ENCODE assay signal across 10 cellular contexts in the genomic region with DNA sequence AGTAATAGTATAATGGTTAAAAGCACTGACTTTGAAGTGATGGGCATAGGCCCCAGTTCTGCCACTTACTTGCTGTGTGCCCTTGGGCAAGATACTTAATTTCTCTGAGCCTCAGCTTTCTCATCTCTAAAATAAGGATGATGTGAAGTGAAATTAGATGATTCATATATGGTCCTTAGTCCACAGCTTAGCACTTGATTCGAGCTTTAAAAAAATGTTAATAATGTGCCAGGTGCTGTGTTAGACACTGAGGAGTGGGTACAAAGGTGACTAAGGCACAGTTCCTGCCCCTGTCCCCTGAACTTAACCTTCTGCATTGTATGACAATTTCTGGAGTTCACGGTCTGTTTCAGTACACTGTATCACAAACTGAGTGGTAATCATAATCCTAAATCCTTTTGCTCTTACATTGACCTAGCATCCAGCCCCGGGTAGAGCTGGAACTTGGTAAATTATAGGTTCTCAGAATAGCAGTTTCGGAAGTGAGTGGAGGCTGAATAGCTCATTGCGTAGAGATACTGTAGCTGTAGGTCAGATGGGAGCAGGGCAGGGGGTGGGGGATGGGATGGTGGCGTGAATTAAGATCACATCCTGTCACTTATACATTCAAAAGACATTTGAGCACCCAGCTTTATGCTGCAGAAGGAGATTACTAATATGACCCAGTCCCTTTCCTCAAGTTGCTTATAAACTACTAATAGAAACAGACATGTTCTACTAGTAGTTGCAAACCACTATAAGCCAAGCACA. TPM values are rescaled to one million over a fixed set of nuclear protein-coding genes. Genes with fewer than 3 reads are reported as not detected.
DNase-seq lines count a peak whose midpoint lies in the region; ATAC-seq, FAIRE-seq and TF ChIP-seq lines count a peak whose summit lies in the region.
"Had no signal": no experiment of that assay in that cellular context is flagged by ENCODE, and none has a peak within 500 bp of the region (broad histone marks: within the 10 kb centered on the region; RNA-seq: fewer than 3 reads in every experiment).

No MANE protein-coding gene starts in this region.

- H3K36me3 Mint-ChIP-seq in Calu3 (ENCODE audit: insufficient read depth, unreplicated experiment) (peaks cover 24% of the 10 kb centered on the region), astrocyte (ENCODE audit: low read depth, unreplicated experiment) (peaks cover 21% of the 10 kb centered on the region), nephron (ENCODE audit: low read depth) (peaks cover 50% of the 10 kb centered on the region)

- intact Hi-C loops in Calu3 (cut with micrococcal nuclease; ENCODE audit: unreplicated experiment) = no loop called here
- intact Hi-C loops in stomach (cut with DNase I; ENCODE audit: low total_unique reads) = no loop called here
- intact Hi-C loops in posterior cingulate gyrus (cut with DNase I) = loop anchor here (2.0 kb wide), 1 partner anchor 31 kb away; a partner anchor contains a TSS

- H3K4me1 ChIP-seq in Karpas-422 (ENCODE audit: low read length) = peaks cover 60% of the 10 kb centered on the region
- H3K4me1 ChIP-seq in astrocyte (ENCODE audit: insufficient read depth, low read length) = peaks cover 8% of the 10 kb centered on the region
- H3K4me1 ChIP-seq in stomach = peaks cover 9 to 34% (median 24%) of the 10 kb centered on the region in 4 donors

- peaks cover 27% of the 10 kb centered on the region for H3K79me2 ChIP-seq in Karpas-422 (ENCODE audit: low read length)
- peaks cover 28% of the 10 kb centered on the region for H3K79me2 ChIP-seq in astrocyte (ENCODE audit: insufficient read depth, low read length)

- no peak for TF ChIP-seq EP300 in stomach (IDR thresholded peaks at IDR 0.05)

- H3K4me3 Mint-ChIP-seq in Calu3 (ENCODE audit: low read depth, unreplicated experiment) (peak overlapping the region; percentile 96), astrocyte (ENCODE audit: unreplicated experiment) (peak overlapping the region; percentile 96), nephron (peak overlapping the region; percentile 96 to 100 (median 97))

- H3K9me2 ChIP-seq in Karpas-422 (replicated peaks; ENCODE audit: insufficient read depth, low read length) = no peaks in the 10 kb centered on the region

- no peak for DNase-seq in Calu3
- peak; percentile 70 for DNase-seq in Karpas-422
- no peak for DNase-seq in astrocyte (ENCODE audit: low read depth)
- DNase-seq in hypothalamus (lab: John Stamatoyannopoulos, UW) = no peak
- DNase-seq in stomach = no peak
- DNase-seq in posterior cingulate gyrus = no peak
- DNase-seq: GOT3 had no signal

- H3K36me3 ChIP-seq in Karpas-422 (ENCODE audit: insufficient read depth, low read length) (peaks cover 26% of the 10 kb centered on the region), astrocyte (ENCODE audit: insufficient read depth, low read length) (peaks cover 19% of the 10 kb centered on the region), stomach (peaks cover 10 to 41% (median 38%) of the 10 kb centered on the region in 4 donors)

- WGBS in stomach, 5 donors = 66 to 78% (median 72%) methylated on average over 6 of the region's 6 CpGs

- H2AFZ ChIP-seq in Karpas-422 (ENCODE audit: low read length) = no peak overlapping the region
- H2AFZ ChIP-seq in astrocyte (ENCODE audit: low read depth, low read length) = no peak overlapping the region

- ATAC-seq in GM19397 (IDR thresholded peaks at IDR 0.05; ENCODE audit: unreplicated experiment) = no peak

- H3K4me2 ChIP-seq in Karpas-422 (ENCODE audit: low read depth, low read length, poor library complexity, severe bottlenecking) (peak overlapping the region; percentile 83), astrocyte (ENCODE audit: low read length) (peak overlapping the region; percentile 100)

- H3K4me3 ChIP-seq in Karpas-422 (ENCODE audit: low read length) (peak overlapping the region; percentile 81), astrocyte (ENCODE audit: insufficient read depth, low read depth, low read length) (no peak overlapping the region), stomach (peak overlapping the region in 2 of 4 donors; percentile 71 to 94)

- H3K9me3 Mint-ChIP-seq in Calu3 (ENCODE audit: low read depth, unreplicated experiment) = no peaks in the 10 kb centered on the region
- no peaks in the 10 kb centered on the region for H3K9me3 Mint-ChIP-seq in astrocyte (ENCODE audit: unreplicated experiment)
- H3K9me3 Mint-ChIP-seq in nephron = peaks cover 15% of the 10 kb centered on the region

- no peak for TF ChIP-seq CTCF in Calu3 (IDR thresholded peaks at IDR 0.05; ENCODE audit: unreplicated experiment)
- TF ChIP-seq CTCF in astrocyte (IDR thresholded peaks at IDR 0.05; ENCODE audit: insufficient read depth, low read depth, low read length) = no peak
- no peak for TF ChIP-seq CTCF in nephron (IDR thresholded peaks at IDR 0.05; ENCODE audit: unreplicated experiment in 3 of 3)
- TF ChIP-seq CTCF in stomach (IDR thresholded peaks at IDR 0.05) = no peak

- CTCF ChIA-PET in Calu3 (lab: Charles Lee) = interaction anchor here (1.9 kb wide), 1 partner anchor 226 kb away, joined by 9 read pairs; no protein-coding TSS in a partner anchor

- no peaks in the 10 kb centered on the region for H4K20me1 ChIP-seq in Karpas-422 (ENCODE audit: insufficient read depth, low read depth, low read length)
- H4K20me1 ChIP-seq in astrocyte (ENCODE audit: insufficient read depth, low read length) = peaks cover 8% of the 10 kb centered on the region

- no peaks in the 10 kb centered on the region for H3K27me3 Mint-ChIP-seq in Calu3 (ENCODE audit: unreplicated experiment)
- no peaks in the 10 kb centered on the region for H3K27me3 Mint-ChIP-seq in astrocyte (ENCODE audit: low read depth, unreplicated experiment)
- no peaks in the 10 kb centered on the region for H3K27me3 Mint-ChIP-seq in nephron (ENCODE audit: low read depth)

- H3K27me3 ChIP-seq in Karpas-422 (ENCODE audit: low read length) (no peaks in the 10 kb centered on the region), astrocyte (ENCODE audit: insufficient read depth, low read length) (no peaks in the 10 kb centered on the region), stomach (no peaks in the 10 kb centered on the region)

- H3K27ac ChIP-seq in Karpas-422 (ENCODE audit: low read length) = peak overlapping the region; percentile 62
- H3K27ac ChIP-seq in astrocyte (ENCODE audit: low read depth, low read length) = no peak overlapping the region
- no peak overlapping the region for H3K27ac ChIP-seq in stomach

- H3K27ac Mint-ChIP-seq in Calu3 (ENCODE audit: unreplicated experiment) (peak overlapping the region; percentile 90), astrocyte (ENCODE audit: unreplicated experiment) (no peak overlapping the region), nephron (peak overlapping the region; percentile 55 to 87 (median 80))

- H3K9ac ChIP-seq in Karpas-422 (ENCODE audit: low read length) = peak overlapping the region; percentile 88
- H3K9ac ChIP-seq in astrocyte (ENCODE audit: low read length) = no peak overlapping the region

- no TSS peak for BruUV-seq in Calu3 (replicated peaks; lab: Mats Ljungman, UMichigan)

- H3K9me3 ChIP-seq in Karpas-422 (ENCODE audit: low read length) (no peaks in the 10 kb centered on the region), astrocyte (ENCODE audit: insufficient read depth, low read depth, low read length) (peaks cover 16% of the 10 kb centered on the region), stomach (peaks cover 0 to 14% (median 5%) of the 10 kb centered on the region in 4 donors)

- H3K4me1 Mint-ChIP-seq in Calu3 (ENCODE audit: low read depth, unreplicated experiment) = peaks cover 25% of the 10 kb centered on the region
- peaks cover 19% of the 10 kb centered on the region for H3K4me1 Mint-ChIP-seq in astrocyte (ENCODE audit: low read depth, unreplicated experiment)
- peaks cover 34% of the 10 kb centered on the region for H3K4me1 Mint-ChIP-seq in nephron

- TF ChIP-seq POLR2A in stomach (IDR thresholded peaks at IDR 0.05) = no peak

- no peak for FAIRE-seq in astrocyte (lab: Jason Lieb, UNC)
- FAIRE-seq: HTR-8/SVneo had no signal

RNA-seq across cellular contexts. Expression of a gene that starts 1.5 kb away (rescaled TPM):
- total RNA-seq in Calu3 (2022) (11.8 and 12.0 TPM in 2 replicates), astrocyte (5.8 and 6.3 TPM in 2 replicates), stomach (10 to 100 TPM in 1 of 5 donors, 1 to 10 TPM in 4; 1.2 to 12.8 (median 4.2) TPM)
- 15.4 and 18.3 TPM in 2 replicates for total RNA-seq in Karpas-422 (2014; rRNA removed; shearing (Covaris generic); ENCODE audit: low replicate concordance)
- polyA plus RNA-seq in stomach = 10 to 100 TPM in 1 of 3 donors, 1 to 10 TPM in 2; 6.0 to 11.8 (median 6.3) TPM

RNA-seq across cellular contexts. Expression of a gene that starts 30.7 kb away (rescaled TPM):
- total RNA-seq in Calu3 (2022) = 10.1 and 10.8 TPM in 2 replicates
- total RNA-seq in Karpas-422 (2014; rRNA removed; shearing (Covaris generic); ENCODE audit: low replicate concordance) = 18.2 and 45.4 TPM in 2 replicates
- 19.7 and 28.1 TPM in 2 replicates for total RNA-seq in astrocyte
- 10 to 100 TPM in 4 of 5 donors, not detected in 1; 11.2 to 30.9 (median 18.3) TPM for total RNA-seq in stomach
- polyA plus RNA-seq in stomach = 10 to 100 TPM; 25.1 to 51.2 (median 29.4) TPM

RNA-seq across cellular contexts. Expression of a gene that starts 31.0 kb away (rescaled TPM):
- total RNA-seq in Calu3 (2022) (8.0 and 9.3 TPM in 2 replicates), astrocyte (8.9 and 9.2 TPM in 2 replicates), stomach (10 to 100 TPM in 2 of 5 donors, 1 to 10 TPM in 2, not detected in 1; 4.9 to 13.6 (median 8.4) TPM)
- 0.54 and 1.6 TPM in 2 replicates for total RNA-seq in Karpas-422 (2014; rRNA removed; shearing (Covaris generic); ENCODE audit: low replicate concordance)
- 1 to 10 TPM; 3.5 to 4.9 (median 4.9) TPM for polyA plus RNA-seq in stomach
